In the genomic region with DNA sequence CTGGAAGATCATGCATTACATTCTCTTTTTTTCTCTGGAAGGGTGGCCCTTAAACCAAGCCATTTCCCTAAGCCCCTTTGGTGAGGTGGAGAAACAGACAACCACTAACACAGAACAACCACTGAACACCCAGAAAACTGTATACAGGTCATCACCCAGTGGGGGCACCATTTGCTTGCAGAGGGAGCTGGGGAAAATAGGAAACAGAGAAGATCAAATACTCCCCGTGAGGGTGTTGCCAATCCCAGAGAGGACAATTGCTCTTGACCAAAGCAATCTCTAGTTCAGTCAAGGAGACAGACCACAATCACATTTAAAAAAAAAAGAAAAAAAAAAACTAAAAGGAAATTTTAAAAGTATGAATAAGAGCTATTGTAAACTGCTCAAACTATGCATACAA, we compare ENCODE assay signal across 1 cellular context.
TF ChIP-seq lines count a peak whose summit lies in the region.

No MANE protein-coding gene starts in this region.

TF ChIP-seq in WTC11, 78 proteins besides CTCF, POLR2A, EP300 and RAD21 (continued from another document):
- TF ChIP-seq PRDM15 (CRISPR knock-in tag; IDR thresholded peaks at IDR 0.05) (no peak), STAT6 (CRISPR knock-in tag; conservative IDR thresholded peaks at IDR 0.05; ENCODE audit: low read depth) (no peak), NFE2L1 (CRISPR knock-in tag; IDR thresholded peaks at IDR 0.05) (no peak), SMAD3 (CRISPR knock-in tag; IDR thresholded peaks at IDR 0.05; ENCODE audit: borderline replicate concordance) (no peak), ZNF232 (CRISPR knock-in tag; IDR thresholded peaks at IDR 0.05) (no peak), JUN (CRISPR knock-in tag; IDR thresholded peaks at IDR 0.05) (no peak), ZNF219 (CRISPR knock-in tag; IDR thresholded peaks at IDR 0.05; ENCODE audit: borderline replicate concordance) (no peak), E2F1 (CRISPR knock-in tag; IDR thresholded peaks at IDR 0.05) (no peak), RORB (CRISPR knock-in tag; IDR thresholded peaks at IDR 0.05) (no peak), SMAD4 (CRISPR knock-in tag; IDR thresholded peaks at IDR 0.05) (no peak)
- TF ChIP-seq, protein P1, sequence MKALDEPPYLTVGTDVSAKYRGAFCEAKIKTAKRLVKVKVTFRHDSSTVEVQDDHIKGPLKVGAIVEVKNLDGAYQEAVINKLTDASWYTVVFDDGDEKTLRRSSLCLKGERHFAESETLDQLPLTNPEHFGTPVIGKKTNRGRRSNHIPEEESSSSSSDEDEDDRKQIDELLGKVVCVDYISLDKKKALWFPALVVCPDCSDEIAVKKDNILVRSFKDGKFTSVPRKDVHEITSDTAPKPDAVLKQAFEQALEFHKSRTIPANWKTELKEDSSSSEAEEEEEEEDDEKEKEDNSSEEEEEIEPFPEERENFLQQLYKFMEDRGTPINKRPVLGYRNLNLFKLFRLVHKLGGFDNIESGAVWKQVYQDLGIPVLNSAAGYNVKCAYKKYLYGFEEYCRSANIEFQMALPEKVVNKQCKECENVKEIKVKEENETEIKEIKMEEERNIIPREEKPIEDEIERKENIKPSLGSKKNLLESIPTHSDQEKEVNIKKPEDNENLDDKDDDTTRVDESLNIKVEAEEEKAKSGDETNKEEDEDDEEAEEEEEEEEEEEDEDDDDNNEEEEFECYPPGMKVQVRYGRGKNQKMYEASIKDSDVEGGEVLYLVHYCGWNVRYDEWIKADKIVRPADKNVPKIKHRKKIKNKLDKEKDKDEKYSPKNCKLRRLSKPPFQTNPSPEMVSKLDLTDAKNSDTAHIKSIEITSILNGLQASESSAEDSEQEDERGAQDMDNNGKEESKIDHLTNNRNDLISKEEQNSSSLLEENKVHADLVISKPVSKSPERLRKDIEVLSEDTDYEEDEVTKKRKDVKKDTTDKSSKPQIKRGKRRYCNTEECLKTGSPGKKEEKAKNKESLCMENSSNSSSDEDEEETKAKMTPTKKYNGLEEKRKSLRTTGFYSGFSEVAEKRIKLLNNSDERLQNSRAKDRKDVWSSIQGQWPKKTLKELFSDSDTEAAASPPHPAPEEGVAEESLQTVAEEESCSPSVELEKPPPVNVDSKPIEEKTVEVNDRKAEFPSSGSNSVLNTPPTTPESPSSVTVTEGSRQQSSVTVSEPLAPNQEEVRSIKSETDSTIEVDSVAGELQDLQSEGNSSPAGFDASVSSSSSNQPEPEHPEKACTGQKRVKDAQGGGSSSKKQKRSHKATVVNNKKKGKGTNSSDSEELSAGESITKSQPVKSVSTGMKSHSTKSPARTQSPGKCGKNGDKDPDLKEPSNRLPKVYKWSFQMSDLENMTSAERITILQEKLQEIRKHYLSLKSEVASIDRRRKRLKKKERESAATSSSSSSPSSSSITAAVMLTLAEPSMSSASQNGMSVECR (CRISPR knock-in tag; IDR thresholded peaks at IDR 0.05; ENCODE audit: borderline replicate concordance), result no peak
